11 cellular contexts compared by ENCODE assay signal in the genomic region with DNA sequence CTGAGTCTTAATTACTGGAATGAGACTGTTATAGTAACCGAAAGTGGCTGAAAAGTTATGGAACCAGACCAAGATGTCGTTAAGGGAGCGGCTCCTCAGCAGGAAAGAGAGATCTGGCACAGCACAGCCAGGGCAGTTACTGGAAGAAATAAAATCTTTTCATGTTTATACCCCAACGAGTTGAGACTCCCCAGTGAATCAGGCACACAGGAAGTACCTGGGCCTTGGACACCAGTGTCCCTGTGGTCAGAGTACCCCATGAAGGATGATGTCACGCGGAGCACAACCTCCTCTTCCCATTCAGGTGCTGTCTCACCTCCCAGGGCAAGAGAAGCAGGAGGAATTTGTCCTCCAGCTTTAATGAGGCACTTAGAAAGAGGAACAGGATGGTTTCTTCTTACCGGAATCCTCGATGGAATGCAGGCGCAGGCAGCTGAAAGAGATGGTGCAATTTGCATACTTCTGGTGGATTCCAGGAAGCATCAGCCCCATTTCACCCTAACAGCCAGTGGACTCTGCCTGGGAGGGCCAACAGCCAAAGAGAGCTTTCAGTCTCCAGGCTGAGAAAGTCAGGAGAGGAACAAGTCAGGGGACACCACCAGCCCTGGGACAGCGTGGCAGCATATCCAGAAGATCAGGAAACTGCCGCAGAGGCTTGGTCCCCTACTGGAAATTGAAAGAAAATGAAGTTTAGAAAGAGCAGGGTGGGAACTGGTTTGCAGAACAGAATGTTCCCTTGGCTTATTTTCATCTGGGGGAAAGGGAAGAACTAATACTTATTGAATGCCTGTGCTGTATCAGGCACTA. TPM values are rescaled to one million over a fixed set of nuclear protein-coding genes. Genes with fewer than 3 reads are reported as not detected.
A peak's percentile ranks its signal among the peaks of the same experiment; 100 is the strongest.
DNase-seq lines count a peak whose midpoint lies in the region; ATAC-seq and TF ChIP-seq lines count a peak whose summit lies in the region.
"Had no signal": no experiment of that assay in that cellular context is flagged by ENCODE, and none has a peak within 500 bp of the region (broad histone marks: within the 10 kb centered on the region; RNA-seq: fewer than 3 reads in every experiment).

No MANE protein-coding gene starts in this region.

- DNase-seq in Daoy (ENCODE audit: low read depth) (peak; percentile 24), MCF 10A (ENCODE audit: unreplicated experiment) (peak; percentile 53), iPS DF 19.7 (ENCODE audit: low read depth, low spot score) (peak; percentile 67), retinal pigment epithelial cell (ENCODE audit: low read depth) (peak; percentile 63), NCI-H510A treated with DMSO at 0.1 percent for 48 hours (lab: John Stamatoyannopoulos, UW) (no peak)
- DNase-seq in activated CD8-positive, alpha-beta memory T cell treated with anti-CD3 and anti-CD28 coated beads, Interleukin-2, amount 10 ng/mL, durations not matched to agents 7 days and 5 days: no peak
- DNase-seq in stimulated activated CD4-positive, alpha-beta T cell treated with anti-CD3 and anti-CD28 coated beads, Interleukin-1b, Interleukin-23, amount 100 ng/mL, for 48 hours: no peak
- DNase-seq: naive thymus-derived CD4-positive, alpha-beta T cell; stimulated activated naive CD8-positive, alpha-beta T cell treated with anti-CD3 and anti-CD28 coated beads, Interleukin-15, Interleukin-2, amounts not matched to agents 100 U/mL and 50 U/mL, for 24 hours had no signal

- CTCF ChIA-PET in MCF 10A (lab: Yijun Ruan, JAX): interaction anchor here (0.6 to 7.6 kb wide), 13 partner anchors 9 to 109 kb away, joined by 3 to 137 read pairs (median 10); no protein-coding TSS in a partner anchor
- CTCF ChIA-PET in activated CD8-positive, alpha-beta memory T cell treated with anti-CD3 and anti-CD28 coated beads, Interleukin-2, amount 10 ng/mL, durations not matched to agents 7 days and 5 days (lab: Charles Lee): interaction anchor here (1.2 to 3.6 kb wide), 3 partner anchors 8 to 13 kb away, joined by 3 to 20 read pairs (median 7); no protein-coding TSS in a partner anchor

- ATAC-seq in activated CD8-positive, alpha-beta memory T cell treated with anti-CD3 and anti-CD28 coated beads, Interleukin-2, amount 10 ng/mL, durations not matched to agents 7 days and 5 days: no peak
- ATAC-seq in HG03439 (IDR thresholded peaks at IDR 0.05; ENCODE audit: unreplicated experiment): no peak
- ATAC-seq: naive thymus-derived CD4-positive, alpha-beta T cell; stimulated activated naive CD8-positive, alpha-beta T cell treated with anti-CD3 and anti-CD28 coated beads, Interleukin-15, Interleukin-2, amounts not matched to agents 100 U/mL and 50 U/mL, for 24 hours had no signal

- BruUV-seq in MCF 10A (replicated peaks; lab: Mats Ljungman, UMichigan): TSS peak; percentile 60

- peak overlapping the region; percentile 72 for H3K27ac Mint-ChIP-seq in MCF 10A (ENCODE audit: low read depth, unreplicated experiment)
- H3K27ac Mint-ChIP-seq in activated CD8-positive, alpha-beta memory T cell treated with anti-CD3 and anti-CD28 coated beads, Interleukin-2, amount 10 ng/mL, durations not matched to agents 7 days and 5 days: no peak overlapping the region
- H3K27ac Mint-ChIP-seq: activated naive CD4-positive, alpha-beta T cell treated with anti-CD3 and anti-CD28 coated beads, Interleukin-2, amount 50 U/mL, for 24 hours; naive thymus-derived CD4-positive, alpha-beta T cell had no signal

- H3K4me1 Mint-ChIP-seq in MCF 10A (ENCODE audit: insufficient read depth, unreplicated experiment): peaks cover 31% of the 10 kb centered on the region
- H3K4me1 Mint-ChIP-seq in activated CD8-positive, alpha-beta memory T cell treated with anti-CD3 and anti-CD28 coated beads, Interleukin-2, amount 10 ng/mL, durations not matched to agents 7 days and 5 days: no peaks in the 10 kb centered on the region
- H3K4me1 Mint-ChIP-seq: activated naive CD4-positive, alpha-beta T cell treated with anti-CD3 and anti-CD28 coated beads, Interleukin-2, amount 50 U/mL, for 24 hours had no signal

- POLR2A ChIA-PET in MCF 10A (lab: Yijun Ruan, JAX): interaction anchor here (0.9 kb wide), 1 partner anchor 30 kb away, joined by 4 read pairs; no protein-coding TSS in a partner anchor

- H3K27me3 Mint-ChIP-seq in MCF 10A (ENCODE audit: insufficient read depth, unreplicated experiment): no peaks in the 10 kb centered on the region
- peaks cover 51% of the 10 kb centered on the region for H3K27me3 Mint-ChIP-seq in activated CD8-positive, alpha-beta memory T cell treated with anti-CD3 and anti-CD28 coated beads, Interleukin-2, amount 10 ng/mL, durations not matched to agents 7 days and 5 days

- H3K4me3 Mint-ChIP-seq in MCF 10A (ENCODE audit: unreplicated experiment): peak overlapping the region; percentile 62
- H3K4me3 Mint-ChIP-seq in activated CD8-positive, alpha-beta memory T cell treated with anti-CD3 and anti-CD28 coated beads, Interleukin-2, amount 10 ng/mL, durations not matched to agents 7 days and 5 days: no peak overlapping the region
- H3K4me3 Mint-ChIP-seq: activated naive CD4-positive, alpha-beta T cell treated with anti-CD3 and anti-CD28 coated beads, Interleukin-2, amount 50 U/mL, for 24 hours; naive thymus-derived CD4-positive, alpha-beta T cell had no signal

- intact Hi-C loops in MCF 10A (cut with micrococcal nuclease): no loop called here

- no peak for TF ChIP-seq CTCF in MCF 10A (IDR thresholded peaks at IDR 0.05; ENCODE audit: unreplicated experiment)
- TF ChIP-seq CTCF in retinal pigment epithelial cell (conservative IDR thresholded peaks at IDR 0.05; ENCODE audit: low read depth, low read length): peak; percentile 10

- no peaks in the 10 kb centered on the region for H3K9me3 Mint-ChIP-seq in MCF 10A (ENCODE audit: unreplicated experiment)
- H3K9me3 Mint-ChIP-seq in activated CD8-positive, alpha-beta memory T cell treated with anti-CD3 and anti-CD28 coated beads, Interleukin-2, amount 10 ng/mL, durations not matched to agents 7 days and 5 days (ENCODE audit: low read depth): no peaks in the 10 kb centered on the region
- H3K9me3 Mint-ChIP-seq: activated naive CD4-positive, alpha-beta T cell treated with anti-CD3 and anti-CD28 coated beads, Interleukin-2, amount 50 U/mL, for 24 hours; naive thymus-derived CD4-positive, alpha-beta T cell had no signal

- H3K4me3 ChIP-seq in retinal pigment epithelial cell (ENCODE audit: low read length): no peak overlapping the region

- H3K36me3 Mint-ChIP-seq in MCF 10A (ENCODE audit: insufficient read depth, unreplicated experiment): peaks cover 5% of the 10 kb centered on the region
- no peaks in the 10 kb centered on the region for H3K36me3 Mint-ChIP-seq in activated CD8-positive, alpha-beta memory T cell treated with anti-CD3 and anti-CD28 coated beads, Interleukin-2, amount 10 ng/mL, durations not matched to agents 7 days and 5 days
- H3K36me3 Mint-ChIP-seq: activated naive CD4-positive, alpha-beta T cell treated with anti-CD3 and anti-CD28 coated beads, Interleukin-2, amount 50 U/mL, for 24 hours; naive thymus-derived CD4-positive, alpha-beta T cell had no signal

RNA-seq across cellular contexts. Expression of a gene that starts 35.9 kb away (rescaled TPM):
- total RNA-seq in Daoy (2014; rRNA removed; shearing (Covaris generic)): 9.3 and 11.1 TPM in 2 replicates
- total RNA-seq in MCF 10A (2022): 41.3 and 48.8 TPM in 2 replicates
- 1 to 10 TPM; 2.8 to 7.0 TPM for total RNA-seq in activated CD8-positive, alpha-beta memory T cell treated with anti-CD3 and anti-CD28 coated beads, Interleukin-2, amount 10 ng/mL, durations not matched to agents 7 days and 5 days

Comparison
In these comparisons a context has a peak if more than half of its experiments do, and no peak if none do; other contexts are left out.
1. DNase-seq: peak in Daoy (single experiment), MCF 10A (single experiment), iPS DF 19.7 (single experiment) and retinal pigment epithelial cell (single experiment); none in NCI-H510A treated with DMSO at 0.1 percent for 48 hours (single experiment), activated CD8-positive, alpha-beta memory T cell treated with anti-CD3 and anti-CD28 coated beads, Interleukin-2, amount 10 ng/mL, durations not matched to agents 7 days and 5 days (single experiment) and stimulated activated CD4-positive, alpha-beta T cell treated with anti-CD3 and anti-CD28 coated beads, Interleukin-1b, Interleukin-23, amount 100 ng/mL, for 48 hours (single experiment).